In genomic region chr12:39461059-39461458, GRCh38 we compare ENCODE assay signal across 27 cellular contexts.
"Had no signal": no experiment of that assay in that cellular context is flagged by ENCODE, and none has a peak within 500 bp of the region (broad histone marks: within the 10 kb centered on the region; RNA-seq: fewer than 3 reads in every experiment).

No MANE protein-coding gene starts in this region.

- H3K4me3 ChIP-seq: stomach, suprapubic skin, testis, thoracic aorta, thyroid gland, tibial artery, tibial nerve, transverse colon, upper lobe of left lung, upper lobe of right lung, uterus, vagina had no signal

- FAIRE-seq: urothelium cell line had no signal

- H3K4me1 ChIP-seq: stomach, suprapubic skin, testis, thyroid gland, tibial artery, transverse colon, upper lobe of left lung, upper lobe of right lung, uterus, vagina had no signal

- H3K9me3 ChIP-seq: stomach, suprapubic skin, testis, thoracic aorta, thyroid gland, tibial artery, tibial nerve, transverse colon, upper lobe of left lung, upper lobe of right lung, uterus, vagina had no signal

- DNase-seq: stimulated activated CD4-positive, alpha-beta T cell treated with anti-CD3 and anti-CD28 coated beads, Interleukin-2, amount 100 ng/mL, for 48 hours; stimulated activated CD4-positive, alpha-beta T cell treated with anti-CD3 and anti-CD28 coated beads, Interleukin-4, amount 100 ng/mL, for 1 hour; stimulated activated CD4-positive, alpha-beta T cell treated with anti-CD3 and anti-CD28 coated beads, Interleukin-4, amount 100 ng/mL, for 24 hours; stimulated activated CD4-positive, alpha-beta T cell treated with anti-CD3 and anti-CD28 coated beads, Interleukin-4, amount 100 ng/mL, for 4 hours; stimulated activated CD8-positive, alpha-beta memory T cell treated with anti-CD3 and anti-CD28 coated beads, Interleukin-4, amount 100 ng/mL, for 48 hours; stimulated activated naive B cell treated with anti-CD40 and anti-IgM and Interleukin-4, amounts not matched to agents 10 μg/mL and 1 μg/mL and 100 μg/mL, for 72 hours; stimulated activated naive CD4-positive, alpha-beta T cell; stimulated activated naive CD4-positive, alpha-beta T cell treated with Interleukin-2 at 50 U/mL for 16 hours; stimulated activated naive CD8-positive, alpha-beta T cell treated with anti-CD3 and anti-CD28 coated beads, Interleukin-15, amount 100 ng/mL, for 72 hours; stimulated activated naive CD8-positive, alpha-beta T cell treated with anti-CD3 and anti-CD28 coated beads, Interleukin-15, Interleukin-2, amounts not matched to agents 100 U/mL and 50 U/mL, for 24 hours; stomach; substantia nigra; testis; thyroid gland; tibial artery; transverse colon; trophoblast cell; upper lobe of left lung; upper lobe of right lung; uterus had no signal

- ATAC-seq: stimulated activated effector memory CD8-positive, alpha-beta T cell treated with anti-CD3 and anti-CD28 coated beads, Interleukin-12 subunit alpha, Interleukin-12 subunit beta, amount 100 ng/mL, for 72 hours; stimulated activated memory B cell treated with anti-CD40 and anti-IgM and Interleukin-4, amounts not matched to agents 10 μg/mL and 1 μg/mL and 100 μg/mL, for 72 hours; stimulated activated naive B cell treated with anti-CD40 and anti-IgM and Interleukin-4, amounts not matched to agents 10 μg/mL and 1 μg/mL and 100 μg/mL, for 72 hours; stimulated activated naive CD8-positive, alpha-beta T cell treated with anti-CD3 and anti-CD28 coated beads, Interleukin-15, amount 100 ng/mL, for 72 hours; stimulated activated naive CD8-positive, alpha-beta T cell treated with anti-CD3 and anti-CD28 coated beads, Interleukin-15, Interleukin-2, amounts not matched to agents 100 U/mL and 50 U/mL, for 24 hours; upper lobe of right lung had no signal

- H3K27me3 ChIP-seq: stomach, suprapubic skin, testis, thyroid gland, tibial artery, tibial nerve, transverse colon, upper lobe of left lung, upper lobe of right lung, uterus, vagina had no signal

- H3K27ac ChIP-seq: stomach, suprapubic skin, testis, thoracic aorta, thyroid gland, tibial artery, tibial nerve, transverse colon, upper lobe of left lung, upper lobe of right lung, uterus, vagina had no signal

- H3K36me3 ChIP-seq: stomach, suprapubic skin, thoracic aorta, thyroid gland, tibial artery, tibial nerve, transverse colon, upper lobe of left lung, upper lobe of right lung, uterus, vagina had no signal
